ENCODE assay signal across 17 cellular contexts in genomic region chr2:12498286-12498685, GRCh38.
DNase-seq lines count a peak whose midpoint lies in the region; ATAC-seq and TF ChIP-seq lines count a peak whose summit lies in the region.
"Had no signal": no experiment of that assay in that cellular context is flagged by ENCODE, and none has a peak within 500 bp of the region (broad histone marks: within the 10 kb centered on the region; RNA-seq: fewer than 3 reads in every experiment).

No MANE protein-coding gene starts in this region.

- TF ChIP-seq CTCF in AG04450 (IDR thresholded peaks at IDR 0.05; ENCODE audit: low read depth, low read length) = peak; percentile 16; the same call in 1 of the 2 replicates
- TF ChIP-seq CTCF in CD8-positive, alpha-beta T cell (IDR thresholded peaks at IDR 0.05) = no peak
- TF ChIP-seq CTCF in kidney epithelial cell (IDR thresholded peaks at IDR 0.05; ENCODE audit: insufficient read depth, low read length, poor library complexity, severe bottlenecking) = peak; percentile 9

- peaks cover 79% of the 10 kb centered on the region for H3K4me1 ChIP-seq in CD8-positive, alpha-beta T cell (ENCODE audit: insufficient read depth, low read length)

- POLR2A ChIA-PET in AG04450 (lab: Yijun Ruan, JAX) = no interaction called here
- POLR2A ChIA-PET in CD8-positive, alpha-beta T cell (lab: Charles Lee) = interaction anchor here (1.4 to 2.5 kb wide), 2 partner anchors 10 to 217 kb away, joined by 3 to 10 read pairs; no protein-coding TSS in a partner anchor
- POLR2A ChIA-PET in T-cell (lab: Charles Lee) = no interaction called here

- H3K9me3 ChIP-seq in AG04450 (ENCODE audit: control insufficient read depth, insufficient read depth, low read length) = no peaks in the 10 kb centered on the region
- H3K9me3 ChIP-seq in CD8-positive, alpha-beta T cell (ENCODE audit: low read length) = no peaks in the 10 kb centered on the region
- H3K9me3 ChIP-seq: neutrophil had no signal

- H3K27ac ChIP-seq in AG04450 (ENCODE audit: low read depth, low read length) = no peak overlapping the region
- H3K27ac ChIP-seq in CD8-positive, alpha-beta T cell (ENCODE audit: low read depth, low read length) = no peak overlapping the region
- H3K27ac ChIP-seq: neutrophil had no signal

- no peaks in the 10 kb centered on the region for H3K36me3 ChIP-seq in CD8-positive, alpha-beta T cell (ENCODE audit: insufficient read depth, low read length)
- H3K36me3 ChIP-seq in kidney epithelial cell (ENCODE audit: control insufficient read depth, insufficient read depth, low read length) = no peaks in the 10 kb centered on the region
- H3K36me3 ChIP-seq: neutrophil had no signal

- peaks cover 90% of the 10 kb centered on the region for H3K4me1 Mint-ChIP-seq in CD8-positive, alpha-beta T cell (ENCODE audit: low read depth)
- H3K4me1 Mint-ChIP-seq in T-cell = peaks cover 90 to 92% (median 91%) of the 10 kb centered on the region in 3 donors

- CTCF ChIA-PET in AG04450 (lab: Charles Lee) (interaction anchor here (0.6 to 1.3 kb wide), 2 partner anchors 36 to 204 kb away, joined by 3 read pairs; no protein-coding TSS in a partner anchor), T-cell (lab: Charles Lee) (no interaction called here)
- CTCF ChIA-PET in CD8-positive, alpha-beta T cell (lab: Charles Lee) = interaction anchor here (2.9 kb wide), 1 partner anchor 218 kb away, joined by 13 read pairs; the partner anchor contains the start of gene TRIB2

- H3K4me3 Mint-ChIP-seq in CD8-positive, alpha-beta T cell = peak overlapping the region; percentile 73
- peak overlapping the region in 1 of 3 donors; percentile 65 for H3K4me3 Mint-ChIP-seq in T-cell
- H3K4me3 Mint-ChIP-seq: activated CD4-positive, alpha-beta T cell treated with anti-CD3 and anti-CD28 coated beads for 36 hours; activated T-cell treated with anti-CD3 and anti-CD28 coated beads, Interleukin-2, amount 50 U/mL, for 4 hours had no signal

- H3K27me3 ChIP-seq in AG04450 (ENCODE audit: control insufficient read depth, insufficient read depth, low read length) (no peaks in the 10 kb centered on the region), kidney epithelial cell (ENCODE audit: control insufficient read depth, insufficient read depth, low read length) (peaks cover 3% of the 10 kb centered on the region)
- no peaks in the 10 kb centered on the region for H3K27me3 ChIP-seq in CD8-positive, alpha-beta T cell (ENCODE audit: insufficient read depth, low read length)
- H3K27me3 ChIP-seq: neutrophil had no signal

- H3K4me3 ChIP-seq in AG04450 (ENCODE audit: low read depth, low read length) (no peak overlapping the region), kidney epithelial cell (ENCODE audit: low read depth, low read length) (no peak overlapping the region)
- H3K4me3 ChIP-seq in CD8-positive, alpha-beta T cell (ENCODE audit: low read depth, low read length) = no peak overlapping the region

- H3K9me3 Mint-ChIP-seq in CD8-positive, alpha-beta T cell = no peaks in the 10 kb centered on the region
- no peaks in the 10 kb centered on the region for H3K9me3 Mint-ChIP-seq in T-cell

- peak overlapping the region; percentile 90 for H3K27ac Mint-ChIP-seq in CD8-positive, alpha-beta T cell
- H3K27ac Mint-ChIP-seq in T-cell = peak overlapping the region; percentile 94 to 97

- ATAC-seq in CD8-positive, alpha-beta T cell = no peak
- ATAC-seq in T-cell (replicated peaks in 1 of 4) (no peak), Right ventricle myocardium superior (ENCODE audit: poor library complexity) (no peak)
- ATAC-seq: activated CD4-positive, alpha-beta T cell treated with anti-CD3 and anti-CD28 coated beads for 36 hours; activated T-cell treated with anti-CD3 and anti-CD28 coated beads, Interleukin-2, amount 50 U/mL, for 4 hours had no signal

- intact Hi-C loops in CD8-positive, alpha-beta T cell (cut with DNase I, micrococcal nuclease) = loop anchor here in 1 of 2 experiments (1.0 kb wide), 1 partner anchor 10 kb away; no protein-coding TSS in a partner anchor
- intact Hi-C loops in Right ventricle myocardium superior (cut with DNase I) = no loop called here

- no peaks in the 10 kb centered on the region for H3K27me3 Mint-ChIP-seq in CD8-positive, alpha-beta T cell (ENCODE audit: low read depth)
- no peaks in the 10 kb centered on the region for H3K27me3 Mint-ChIP-seq in T-cell
- H3K27me3 Mint-ChIP-seq: activated CD4-positive, alpha-beta T cell treated with anti-CD3 and anti-CD28 coated beads for 36 hours had no signal

- no peaks in the 10 kb centered on the region for H3K36me3 Mint-ChIP-seq in CD8-positive, alpha-beta T cell
- no peaks in the 10 kb centered on the region for H3K36me3 Mint-ChIP-seq in T-cell

- in situ Hi-C loops in ACHN (cut with HindIII; ENCODE audit: low pct_ligation_motif_present, low pct_unique_long_range_greater_than_20kb, low sequenced_read_pairs) = no loop called here

- no peak for DNase-seq in AG04450 (ENCODE audit: low read depth, low spot score)
- no peak for DNase-seq in CD8-positive, alpha-beta T cell
- no peak for DNase-seq in T-cell
- no peak for DNase-seq in kidney epithelial cell (ENCODE audit: low read depth)
- DNase-seq in ACHN = no peak
- no peak for DNase-seq in NCI-H748 treated with DMSO at 0.1 percent for 48 hours (lab: John Stamatoyannopoulos, UW)
- DNase-seq in Right ventricle myocardium superior = no peak
- DNase-seq: activated CD4-positive, alpha-beta T cell treated with anti-CD3 and anti-CD28 coated beads for 36 hours; activated T-cell treated with anti-CD3 and anti-CD28 coated beads, Interleukin-2, amount 50 U/mL, for 4 hours; cerebellar nuclear complex; hypothalamus; NCI-H1930; SHP77 treated with DMSO at 0.1 percent for 48 hours; stimulated activated CD4-positive, alpha-beta T cell treated with anti-CD3 and anti-CD28 coated beads, Interleukin-2, amount 100 ng/mL, for 24 hours; substantia nigra; T1000 had no signal

Comparison
In these comparisons a context has a peak if more than half of its experiments do, and no peak if none do; other contexts are left out.
1. CTCF ChIA-PET loops: an anchor here in AG04450 (0.6 to 1.3 kb wide) and CD8-positive, alpha-beta T cell (2.9 kb wide); none called in T-cell.